Comparison of ENCODE assay signal across 17 cellular contexts in the genomic region with DNA sequence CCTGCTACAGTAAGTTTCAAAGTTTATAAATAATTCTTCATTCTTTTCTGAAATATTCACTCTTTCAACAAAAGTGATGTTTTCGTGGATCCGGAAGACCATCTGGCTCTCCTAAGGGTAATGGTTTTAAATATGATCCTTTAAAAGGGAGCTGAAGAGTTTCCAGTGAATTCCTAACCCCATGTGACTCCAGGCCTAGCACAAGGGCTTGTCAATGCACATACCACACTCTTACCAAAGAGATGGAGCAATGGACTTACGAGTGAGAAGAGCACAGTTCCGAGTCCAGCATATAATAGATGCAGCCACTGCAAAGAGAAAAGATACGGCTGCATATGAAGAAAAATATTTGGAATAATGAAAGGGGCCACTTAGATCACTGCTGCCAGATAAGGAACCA.
"Had no signal": no experiment of that assay in that cellular context is flagged by ENCODE, and none has a peak within 500 bp of the region (broad histone marks: within the 10 kb centered on the region; RNA-seq: fewer than 3 reads in every experiment).

No MANE protein-coding gene starts in this region.

- H3K9me3 ChIP-seq: lower lobe of right lung had no signal

- H3K36me3 ChIP-seq: lower lobe of right lung had no signal

- H3K36me3 Mint-ChIP-seq: mesothelial cell of epicardium had no signal

- DNase-seq: activated CD4-positive, alpha-beta T cell treated with anti-CD3 and anti-CD28 coated beads, Interleukin-2, amount 10 ng/mL, durations not matched to agents 24 days and 14 days; activated CD8-positive, alpha-beta T cell treated with anti-CD3 and anti-CD28 coated beads for 36 hours; activated naive CD4-positive, alpha-beta T cell treated with Interleukin-2 at 50 U/mL for 16 hours; activated T-cell treated with anti-CD3 and anti-CD28 coated beads, Interleukin-2, amount 50 U/mL, for 1 hour; aorta; glutamatergic neuron; hypothalamus; lower lobe of right lung; nephron progenitor cell; occipital lobe; stimulated activated naive CD8-positive, alpha-beta T cell treated with anti-CD3 and anti-CD28 coated beads, Interleukin-15, amount 100 ng/mL, for 72 hours; T-helper 1 cell; T-helper 9 cell had no signal

- H3K27ac ChIP-seq: coronary artery, lower lobe of right lung had no signal

- ATAC-seq: activated CD8-positive, alpha-beta T cell treated with anti-CD3 and anti-CD28 coated beads for 36 hours; activated T-helper 17 cell treated with anti-CD3 and anti-CD28 coated beads, Interleukin-2, amount 50 U/mL, for 72 hours; stimulated activated naive CD8-positive, alpha-beta T cell treated with anti-CD3 and anti-CD28 coated beads, Interleukin-15, amount 100 ng/mL, for 72 hours had no signal

- H3K4me1 ChIP-seq: lower lobe of right lung had no signal

- H3K4me1 Mint-ChIP-seq: activated CD4-positive, alpha-beta T cell treated with anti-CD3 and anti-CD28 coated beads, Interleukin-2, amount 10 ng/mL, durations not matched to agents 24 days and 14 days; activated T-helper 17 cell treated with anti-CD3 and anti-CD28 coated beads, Interleukin-2, amount 50 U/mL, for 72 hours; central memory CD8-positive, alpha-beta T cell; nephron progenitor cell; stimulated activated naive CD8-positive, alpha-beta T cell treated with anti-CD3 and anti-CD28 coated beads, Interleukin-15, amount 100 ng/mL, for 72 hours had no signal

- H3K4me3 Mint-ChIP-seq: activated CD4-positive, alpha-beta T cell treated with anti-CD3 and anti-CD28 coated beads, Interleukin-2, amount 10 ng/mL, durations not matched to agents 24 days and 14 days; activated CD8-positive, alpha-beta T cell treated with anti-CD3 and anti-CD28 coated beads for 36 hours; activated T-helper 17 cell treated with anti-CD3 and anti-CD28 coated beads, Interleukin-2, amount 50 U/mL, for 72 hours; central memory CD8-positive, alpha-beta T cell; mesothelial cell of epicardium; nephron progenitor cell; stimulated activated naive CD8-positive, alpha-beta T cell treated with anti-CD3 and anti-CD28 coated beads, Interleukin-15, amount 100 ng/mL, for 72 hours had no signal

- H3K4me3 ChIP-seq: coronary artery, lower lobe of right lung had no signal

- H3K27ac Mint-ChIP-seq: activated CD4-positive, alpha-beta T cell treated with anti-CD3 and anti-CD28 coated beads, Interleukin-2, amount 10 ng/mL, durations not matched to agents 24 days and 14 days; activated CD8-positive, alpha-beta T cell treated with anti-CD3 and anti-CD28 coated beads for 36 hours; activated T-helper 17 cell treated with anti-CD3 and anti-CD28 coated beads, Interleukin-2, amount 50 U/mL, for 72 hours; mesothelial cell of epicardium; nephron progenitor cell; stimulated activated naive CD8-positive, alpha-beta T cell treated with anti-CD3 and anti-CD28 coated beads, Interleukin-15, amount 100 ng/mL, for 72 hours had no signal

- H3K9me3 Mint-ChIP-seq: activated CD4-positive, alpha-beta T cell treated with anti-CD3 and anti-CD28 coated beads, Interleukin-2, amount 10 ng/mL, durations not matched to agents 24 days and 14 days; activated CD8-positive, alpha-beta T cell treated with anti-CD3 and anti-CD28 coated beads for 36 hours; activated T-helper 17 cell treated with anti-CD3 and anti-CD28 coated beads, Interleukin-2, amount 50 U/mL, for 72 hours; central memory CD8-positive, alpha-beta T cell; mesothelial cell of epicardium; nephron progenitor cell; stimulated activated naive CD8-positive, alpha-beta T cell treated with anti-CD3 and anti-CD28 coated beads, Interleukin-15, amount 100 ng/mL, for 72 hours had no signal
